Comparison of ENCODE assay signal across 8 cellular contexts in genomic region chr21:17793675-17794123, GRCh38. TPM values are rescaled to one million over a fixed set of nuclear protein-coding genes. Genes with fewer than 3 reads are reported as not detected.
A peak's percentile ranks its signal among the peaks of the same experiment; 100 is the strongest.
DNase-seq lines count a peak whose midpoint lies in the region; ATAC-seq and TF ChIP-seq lines count a peak whose summit lies in the region.

No MANE protein-coding gene starts in this region.

- H3K27me3 ChIP-seq in layer of hippocampus (ENCODE audit: control insufficient read depth, insufficient read depth, low read length), result no peaks in the 10 kb centered on the region

- POLR2A ChIA-PET in activated CD4-positive, alpha-beta T cell treated with anti-CD3 and anti-CD28 coated beads for 36 hours (lab: Charles Lee), result interaction anchor here (0.9 kb wide), 1 partner anchor 12 kb away, joined by 4 read pairs; no protein-coding TSS in a partner anchor
- POLR2A ChIA-PET in WTC11 (lab: Charles Lee), result no interaction called here

- H3K9me3 Mint-ChIP-seq in activated CD4-positive, alpha-beta T cell treated with anti-CD3 and anti-CD28 coated beads for 36 hours (ENCODE audit: low read depth), result no peaks in the 10 kb centered on the region
- H3K9me3 Mint-ChIP-seq in T-helper 2 cell treated with Interferon-gamma antibody and Interleukin-4, amounts not matched to agents 5 μg/mL and 100 μg/mL, for 36 hours, result no peaks in the 10 kb centered on the region
- no peaks in the 10 kb centered on the region for H3K9me3 Mint-ChIP-seq in WTC11

- H3K27ac ChIP-seq in layer of hippocampus (ENCODE audit: low read depth, low read length), result peak overlapping the region; percentile 30

- peak overlapping the region; percentile 83 for H3K27ac Mint-ChIP-seq in activated CD4-positive, alpha-beta T cell treated with anti-CD3 and anti-CD28 coated beads for 36 hours
- H3K27ac Mint-ChIP-seq in T-helper 2 cell treated with Interferon-gamma antibody and Interleukin-4, amounts not matched to agents 5 μg/mL and 100 μg/mL, for 36 hours, result peak overlapping the region; percentile 84
- H3K27ac Mint-ChIP-seq in WTC11, result no peak overlapping the region

- H3K4me1 Mint-ChIP-seq in activated CD4-positive, alpha-beta T cell treated with anti-CD3 and anti-CD28 coated beads for 36 hours, result peaks cover 66% of the 10 kb centered on the region
- H3K4me1 Mint-ChIP-seq in T-helper 2 cell treated with Interferon-gamma antibody and Interleukin-4, amounts not matched to agents 5 μg/mL and 100 μg/mL, for 36 hours (ENCODE audit: low read depth), result peaks cover 55% of the 10 kb centered on the region
- H3K4me1 Mint-ChIP-seq in WTC11, result no peaks in the 10 kb centered on the region

- H3K4me3 Mint-ChIP-seq in activated CD4-positive, alpha-beta T cell treated with anti-CD3 and anti-CD28 coated beads for 36 hours, result peak overlapping the region; percentile 60
- peak overlapping the region; percentile 77 for H3K4me3 Mint-ChIP-seq in T-helper 2 cell treated with Interferon-gamma antibody and Interleukin-4, amounts not matched to agents 5 μg/mL and 100 μg/mL, for 36 hours
- no peak overlapping the region for H3K4me3 Mint-ChIP-seq in WTC11

- peaks cover 38% of the 10 kb centered on the region for H3K36me3 Mint-ChIP-seq in activated CD4-positive, alpha-beta T cell treated with anti-CD3 and anti-CD28 coated beads for 36 hours (ENCODE audit: low read depth)
- H3K36me3 Mint-ChIP-seq in T-helper 2 cell treated with Interferon-gamma antibody and Interleukin-4, amounts not matched to agents 5 μg/mL and 100 μg/mL, for 36 hours (ENCODE audit: low read depth), result peaks cover 58% of the 10 kb centered on the region
- peaks cover 32% of the 10 kb centered on the region for H3K36me3 Mint-ChIP-seq in WTC11

- TF ChIP-seq CTCF in WTC11 (IDR thresholded peaks at IDR 0.05), result no peak

- no peaks in the 10 kb centered on the region for H3K27me3 Mint-ChIP-seq in activated CD4-positive, alpha-beta T cell treated with anti-CD3 and anti-CD28 coated beads for 36 hours
- H3K27me3 Mint-ChIP-seq in T-helper 2 cell treated with Interferon-gamma antibody and Interleukin-4, amounts not matched to agents 5 μg/mL and 100 μg/mL, for 36 hours (ENCODE audit: low read depth), result no peaks in the 10 kb centered on the region
- H3K27me3 Mint-ChIP-seq in WTC11 (ENCODE audit: low read depth), result no peaks in the 10 kb centered on the region

- intact Hi-C loops in activated CD4-positive, alpha-beta T cell treated with anti-CD3 and anti-CD28 coated beads for 36 hours (cut with DNase I, micrococcal nuclease), result loop anchor here (1.0 to 2.0 kb wide), 2 partner anchors 9 to 25 kb away; partner anchors contain the start of gene C21orf91 (in 1 of the 2)

- no peak for DNase-seq in activated CD4-positive, alpha-beta T cell treated with anti-CD3 and anti-CD28 coated beads for 36 hours
- no peak for DNase-seq in activated CD4-positive, alpha-beta T cell treated with anti-CD3 and anti-CD28 coated beads, Interleukin-2, amount 50 U/mL, for 48 hours
- DNase-seq in T-helper 2 cell treated with Interferon-gamma antibody and Interleukin-4, amounts not matched to agents 5 μg/mL and 100 μg/mL, for 36 hours (ENCODE audit: low spot score), result no peak
- DNase-seq in NCI-H524 (lab: John Stamatoyannopoulos, UW) (no peak), germinal center (ENCODE audit: low spot score) (no peak), WTC11 (ENCODE audit: low spot score) (no peak)

- peak; percentile 64 for ATAC-seq in activated CD4-positive, alpha-beta T cell treated with anti-CD3 and anti-CD28 coated beads for 36 hours
- ATAC-seq in HG02943 (IDR thresholded peaks at IDR 0.05; ENCODE audit: low read depth, unreplicated experiment), result peak; percentile 73
- no peak for ATAC-seq in WTC11

- CTCF ChIA-PET in activated CD4-positive, alpha-beta T cell treated with anti-CD3 and anti-CD28 coated beads for 36 hours (lab: Charles Lee), result interaction anchor here (1.0 kb wide), 1 partner anchor 36 kb away, joined by 3 read pairs; no protein-coding TSS in a partner anchor
- CTCF ChIA-PET in WTC11 (lab: Charles Lee), result no interaction called here

TF ChIP-seq in WTC11, 78 proteins besides CTCF, POLR2A, EP300 and RAD21:
- TF ChIP-seq, protein P1, sequence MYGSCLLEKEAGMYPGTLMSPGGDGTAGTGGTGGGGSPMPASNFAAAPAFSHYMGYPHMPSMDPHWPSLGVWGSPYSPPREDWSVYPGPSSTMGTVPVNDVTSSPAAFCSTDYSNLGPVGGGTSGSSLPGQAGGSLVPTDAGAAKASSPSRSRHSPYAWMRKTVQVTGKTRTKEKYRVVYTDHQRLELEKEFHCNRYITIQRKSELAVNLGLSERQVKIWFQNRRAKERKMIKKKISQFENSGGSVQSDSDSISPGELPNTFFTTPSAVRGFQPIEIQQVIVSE (CRISPR knock-in tag; IDR thresholded peaks at IDR 0.05; ENCODE audit: borderline replicate concordance), result no peak
- TF ChIP-seq ZNF263 (CRISPR knock-in tag; IDR thresholded peaks at IDR 0.05; ENCODE audit: low read depth) (no peak), CBFB (CRISPR knock-in tag; IDR thresholded peaks at IDR 0.05; ENCODE audit: low read depth) (no peak), OVOL2 (CRISPR knock-in tag; IDR thresholded peaks at IDR 0.05; ENCODE audit: borderline replicate concordance) (no peak), SMAD4 (CRISPR knock-in tag; IDR thresholded peaks at IDR 0.05) (no peak), TCF7 (CRISPR knock-in tag; IDR thresholded peaks at IDR 0.05; ENCODE audit: low read depth) (no peak), NFE2L1 (CRISPR knock-in tag; IDR thresholded peaks at IDR 0.05) (no peak), HMGA2 (CRISPR knock-in tag; IDR thresholded peaks at IDR 0.05) (no peak)
TF ChIP-seq in WTC11: peak in this region for 0.

RNA-seq across cellular contexts. Expression of gene C21orf91, which starts 25.5 kb away (rescaled TPM):
- 10 to 100 TPM; 20.8 to 22.9 TPM for total RNA-seq in activated CD4-positive, alpha-beta T cell treated with anti-CD3 and anti-CD28 coated beads for 36 hours
- 27.3 to 30.5 TPM (median 27.8 TPM) in 3 replicates for total RNA-seq in WTC11 (2021)
